ENCODE assay signal across 29 cellular contexts in genomic region chr3:53082736-53083135, GRCh38.
"Had no signal": no experiment of that assay in that cellular context is flagged by ENCODE, and none has a peak within 500 bp of the region (broad histone marks: within the 10 kb centered on the region; RNA-seq: fewer than 3 reads in every experiment).

No MANE protein-coding gene starts in this region.

- ATAC-seq: activated CD8-positive, alpha-beta T cell treated with anti-CD3 and anti-CD28 coated beads for 36 hours; activated naive CD4-positive, alpha-beta T cell treated with anti-CD3 and anti-CD28 coated beads, Interleukin-2, amount 50 U/mL, for 72 hours; activated T-cell treated with anti-CD3 and anti-CD28 coated beads, Interleukin-2, amount 50 U/mL, for 72 hours; activated T-helper 17 cell treated with anti-CD3 and anti-CD28 coated beads, Interleukin-2, amount 50 U/mL, for 72 hours; PC-3 had no signal

- H3K27ac Mint-ChIP-seq: activated CD4-positive, alpha-beta T cell treated with anti-CD3 and anti-CD28 coated beads, Interleukin-2, amount 10 ng/mL, durations not matched to agents 24 days and 14 days; activated CD8-positive, alpha-beta T cell treated with anti-CD3 and anti-CD28 coated beads for 36 hours; activated naive CD4-positive, alpha-beta T cell treated with anti-CD3 and anti-CD28 coated beads for 36 hours; activated naive CD4-positive, alpha-beta T cell treated with anti-CD3 and anti-CD28 coated beads, Interleukin-2, amount 50 U/mL, for 72 hours; activated T-cell treated with anti-CD3 and anti-CD28 coated beads, Interleukin-2, amount 50 U/mL, for 72 hours; activated T-helper 17 cell treated with anti-CD3 and anti-CD28 coated beads, Interleukin-2, amount 50 U/mL, for 72 hours; T-helper 1 cell treated with Interleukin-12 subunit alpha and Interleukin-12 subunit beta and Interleukin-4 antibody, amounts not matched to agents 30 μg/mL and 1 μg/mL, for 36 hours; T-helper 2 cell treated with Interferon-gamma antibody and Interleukin-4, amounts not matched to agents 5 μg/mL and 100 μg/mL, for 36 hours had no signal

- H3K27me3 Mint-ChIP-seq: activated CD4-positive, alpha-beta T cell treated with anti-CD3 and anti-CD28 coated beads, Interleukin-2, amount 10 ng/mL, durations not matched to agents 24 days and 14 days; activated CD8-positive, alpha-beta T cell treated with anti-CD3 and anti-CD28 coated beads for 36 hours; activated T-helper 17 cell treated with anti-CD3 and anti-CD28 coated beads, Interleukin-2, amount 50 U/mL, for 72 hours; central memory CD8-positive, alpha-beta T cell had no signal

- H3K4me3 ChIP-seq: ascending aorta, cardiac muscle cell, Peyer's patch, SJSA1 had no signal

- H3K27ac ChIP-seq: ascending aorta, cardiac muscle cell, KMS-11, Peyer's patch, SJSA1 had no signal

- H3K4me1 Mint-ChIP-seq: activated T-helper 17 cell treated with anti-CD3 and anti-CD28 coated beads, Interleukin-2, amount 50 U/mL, for 72 hours; central memory CD8-positive, alpha-beta T cell had no signal

- H3K36me3 Mint-ChIP-seq: activated naive CD4-positive, alpha-beta T cell treated with anti-CD3 and anti-CD28 coated beads, Interleukin-2, amount 50 U/mL, for 72 hours had no signal

- H3K4me3 Mint-ChIP-seq: activated CD4-positive, alpha-beta T cell treated with anti-CD3 and anti-CD28 coated beads, Interleukin-2, amount 10 ng/mL, durations not matched to agents 24 days and 14 days; activated CD8-positive, alpha-beta T cell treated with anti-CD3 and anti-CD28 coated beads for 36 hours; activated naive CD4-positive, alpha-beta T cell treated with anti-CD3 and anti-CD28 coated beads for 36 hours; activated T-cell treated with anti-CD3 and anti-CD28 coated beads, Interleukin-2, amount 50 U/mL, for 72 hours; activated T-helper 17 cell treated with anti-CD3 and anti-CD28 coated beads, Interleukin-2, amount 50 U/mL, for 72 hours; central memory CD8-positive, alpha-beta T cell; T-helper 1 cell treated with Interleukin-12 subunit alpha and Interleukin-12 subunit beta and Interleukin-4 antibody, amounts not matched to agents 30 μg/mL and 1 μg/mL, for 36 hours; T-helper 2 cell treated with Interferon-gamma antibody and Interleukin-4, amounts not matched to agents 5 μg/mL and 100 μg/mL, for 36 hours had no signal

- H3K9me3 Mint-ChIP-seq: activated CD4-positive, alpha-beta T cell treated with anti-CD3 and anti-CD28 coated beads, Interleukin-2, amount 10 ng/mL, durations not matched to agents 24 days and 14 days; activated CD8-positive, alpha-beta T cell treated with anti-CD3 and anti-CD28 coated beads for 36 hours; activated naive CD4-positive, alpha-beta T cell treated with anti-CD3 and anti-CD28 coated beads for 36 hours; activated naive CD4-positive, alpha-beta T cell treated with anti-CD3 and anti-CD28 coated beads, Interleukin-2, amount 50 U/mL, for 72 hours; activated T-cell treated with anti-CD3 and anti-CD28 coated beads, Interleukin-2, amount 50 U/mL, for 72 hours; activated T-helper 17 cell treated with anti-CD3 and anti-CD28 coated beads, Interleukin-2, amount 50 U/mL, for 72 hours; central memory CD8-positive, alpha-beta T cell; T-helper 1 cell treated with Interleukin-12 subunit alpha and Interleukin-12 subunit beta and Interleukin-4 antibody, amounts not matched to agents 30 μg/mL and 1 μg/mL, for 36 hours; T-helper 2 cell treated with Interferon-gamma antibody and Interleukin-4, amounts not matched to agents 5 μg/mL and 100 μg/mL, for 36 hours had no signal

- DNase-seq: activated CD4-positive, alpha-beta T cell treated with anti-CD3 and anti-CD28 coated beads, Interleukin-2, amount 10 ng/mL, durations not matched to agents 24 days and 14 days; activated CD4-positive, alpha-beta T cell treated with anti-CD3 and anti-CD28 coated beads, Interleukin-2, amount 50 U/mL, for 4 hours; activated CD8-positive, alpha-beta T cell treated with anti-CD3 and anti-CD28 coated beads for 36 hours; activated gamma-delta T cell treated with Interleukin-2 at 50 U/mL for 16 hours; activated naive CD4-positive, alpha-beta T cell treated with anti-CD3 and anti-CD28 coated beads for 36 hours; activated T-cell treated with anti-CD3 and anti-CD28 coated beads, Interleukin-2, amount 50 U/mL, for 1 hour; activated T-cell treated with anti-CD3 and anti-CD28 coated beads, Interleukin-2, amount 50 U/mL, for 72 hours; amniotic stem cell; MM.1S; MV-4-11; NCI-H1092 treated with DMSO at 0.1 percent for 48 hours; NCI-H146; NCI-H187; NCI-H226; NCI-H524 treated with DMSO at 0.1 percent for 48 hours; NK-92 treated with Interleukin-12 subunit alpha and Interleukin-12 subunit beta, amount 100 ng/mL, for 24 hours; PC-3; RPMI8226; SHP77 treated with DMSO at 0.1 percent for 48 hours had no signal
